In the genomic region with DNA sequence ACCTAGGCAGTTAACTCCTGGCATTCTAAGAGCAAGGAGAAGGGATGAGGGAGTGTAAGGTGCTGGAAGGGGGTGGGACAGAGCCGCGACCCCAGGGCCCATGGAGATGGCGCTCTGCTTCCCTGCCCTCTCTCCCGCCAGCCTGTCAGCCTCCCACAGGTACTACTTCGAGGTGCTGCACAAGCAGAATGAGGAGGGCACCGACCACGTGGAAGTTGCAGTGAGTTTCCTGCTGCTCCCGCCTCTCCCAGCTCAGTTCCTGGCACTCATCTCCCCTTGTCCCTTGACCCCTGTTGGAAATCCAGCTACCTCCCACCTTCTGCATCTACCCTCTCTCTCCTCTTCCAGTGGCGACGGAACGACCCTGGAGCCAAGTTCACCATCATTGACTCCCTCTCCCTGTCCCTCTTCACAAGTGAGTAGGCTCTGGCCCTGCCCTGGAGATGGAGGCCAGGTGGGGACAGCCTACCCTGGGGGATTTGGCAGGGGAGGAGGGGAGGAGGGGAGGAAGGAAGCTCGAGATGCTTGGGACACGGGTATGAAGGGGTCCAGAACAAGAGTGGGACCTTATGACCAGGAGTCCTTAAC, we compare ENCODE assay signal across 20 cellular contexts.
"Had no signal": no experiment of that assay in that cellular context is flagged by ENCODE, and none has a peak within 500 bp of the region (broad histone marks: within the 10 kb centered on the region; RNA-seq: fewer than 3 reads in every experiment).

No MANE protein-coding gene starts in this region.

- H3K9me3 ChIP-seq: thyroid gland had no signal

- H3K4me3 Mint-ChIP-seq: activated B cell treated with CpG ODN at 0.5 μM for 24 hours; activated CD4-positive, alpha-beta memory T cell treated with anti-CD3 and anti-CD28 coated beads for 36 hours; activated naive CD4-positive, alpha-beta T cell treated with anti-CD3 and anti-CD28 coated beads for 36 hours; activated naive CD8-positive, alpha-beta T cell treated with anti-CD3 and anti-CD28 coated beads, Interleukin-2, amount 10 ng/mL, durations not matched to agents 7 days and 5 days; endodermal cell; naive thymus-derived CD4-positive, alpha-beta T cell; stimulated activated naive CD8-positive, alpha-beta T cell treated with anti-CD3 and anti-CD28 coated beads, Interleukin-15, Interleukin-2, amounts not matched to agents 100 ng/mL and 50 ng/mL, for 24 hours had no signal

- H3K36me3 Mint-ChIP-seq: activated CD4-positive, alpha-beta memory T cell treated with anti-CD3 and anti-CD28 coated beads for 36 hours; activated naive CD8-positive, alpha-beta T cell treated with anti-CD3 and anti-CD28 coated beads, Interleukin-2, amount 10 ng/mL, durations not matched to agents 7 days and 5 days; neural progenitor cell had no signal

- H3K4me3 ChIP-seq: lung, neural progenitor cell, thyroid gland had no signal

- DNase-seq: activated B cell treated with CpG ODN at 0.5 μM for 24 hours; activated CD4-positive, alpha-beta memory T cell treated with anti-CD3 and anti-CD28 coated beads for 36 hours; activated CD4-positive, alpha-beta T cell treated with anti-CD3 and anti-CD28 coated beads for 4 hours; activated effector memory CD4-positive, alpha-beta T cell treated with Interleukin-2 at 50 U/mL for 16 hours; activated naive CD4-positive, alpha-beta T cell treated with anti-CD3 and anti-CD28 coated beads for 36 hours; activated naive CD8-positive, alpha-beta T cell treated with anti-CD3 and anti-CD28 coated beads, Interleukin-2, amount 10 ng/mL, durations not matched to agents 7 days and 5 days; activated T-cell treated with anti-CD3 and anti-CD28 coated beads, Interleukin-2, amount 50 U/mL, for 48 hours; amniotic stem cell; cortex of kidney; endodermal cell; kidney; naive thymus-derived CD4-positive, alpha-beta T cell; stimulated activated CD4-positive, alpha-beta T cell treated with anti-CD3 and anti-CD28 coated beads, Interleukin-12 subunit alpha, Interleukin-12 subunit beta, amount 100 ng/mL, for 4 hours; stimulated activated CD4-positive, alpha-beta T cell treated with anti-CD3 and anti-CD28 coated beads, Interleukin-1b, Interleukin-23, amount 100 ng/mL, for 48 hours; substantia nigra; thyroid gland had no signal

- H3K27ac Mint-ChIP-seq: activated B cell treated with CpG ODN at 0.5 μM for 24 hours; activated CD4-positive, alpha-beta memory T cell treated with anti-CD3 and anti-CD28 coated beads for 36 hours; activated naive CD4-positive, alpha-beta T cell treated with anti-CD3 and anti-CD28 coated beads for 36 hours; activated naive CD8-positive, alpha-beta T cell treated with anti-CD3 and anti-CD28 coated beads, Interleukin-2, amount 10 ng/mL, durations not matched to agents 7 days and 5 days; endodermal cell; neural progenitor cell; progenitor cell of endocrine pancreas; stimulated activated naive CD8-positive, alpha-beta T cell treated with anti-CD3 and anti-CD28 coated beads, Interleukin-15, Interleukin-2, amounts not matched to agents 100 ng/mL and 50 ng/mL, for 24 hours had no signal

- H3K36me3 ChIP-seq: neural progenitor cell, thyroid gland had no signal

- H3K9me3 Mint-ChIP-seq: activated B cell treated with CpG ODN at 0.5 μM for 24 hours; activated CD4-positive, alpha-beta memory T cell treated with anti-CD3 and anti-CD28 coated beads for 36 hours; activated naive CD4-positive, alpha-beta T cell treated with anti-CD3 and anti-CD28 coated beads for 36 hours; activated naive CD8-positive, alpha-beta T cell treated with anti-CD3 and anti-CD28 coated beads, Interleukin-2, amount 10 ng/mL, durations not matched to agents 7 days and 5 days; naive thymus-derived CD4-positive, alpha-beta T cell; neural progenitor cell; stimulated activated naive CD8-positive, alpha-beta T cell treated with anti-CD3 and anti-CD28 coated beads, Interleukin-15, Interleukin-2, amounts not matched to agents 100 ng/mL and 50 ng/mL, for 24 hours had no signal

- H3K27me3 ChIP-seq: neural progenitor cell, thyroid gland had no signal

- ATAC-seq: naive thymus-derived CD4-positive, alpha-beta T cell had no signal

- H3K27ac ChIP-seq: neural progenitor cell, thyroid gland had no signal

- H3K27me3 Mint-ChIP-seq: progenitor cell of endocrine pancreas had no signal
